ENCODE assay signal across 22 cellular contexts in genomic region chr6:143038845-143039244, GRCh38. TPM values are rescaled to one million over a fixed set of nuclear protein-coding genes. Genes with fewer than 3 reads are reported as not detected.
DNase-seq lines count a peak whose midpoint lies in the region; ATAC-seq and TF ChIP-seq lines count a peak whose summit lies in the region.
"Had no signal": no experiment of that assay in that cellular context is flagged by ENCODE, and none has a peak within 500 bp of the region (broad histone marks: within the 10 kb centered on the region; RNA-seq: fewer than 3 reads in every experiment).

No MANE protein-coding gene starts in this region.

- H3K4me3 ChIP-seq in DOHH2 (ENCODE audit: low read length), result no peak overlapping the region
- no peak overlapping the region for H3K4me3 ChIP-seq in OCI-LY1 (ENCODE audit: low read depth, low read length, poor library complexity, severe bottlenecking)
- H3K4me3 ChIP-seq: breast epithelium, esophagus squamous epithelium, lung, uterus had no signal

- H3K4me3 Mint-ChIP-seq in effector memory CD8-positive, alpha-beta T cell, result no peak overlapping the region
- H3K4me3 Mint-ChIP-seq in CD14-positive monocyte, result no peak overlapping the region
- H3K4me3 Mint-ChIP-seq: activated T-cell treated with anti-CD3 and anti-CD28 coated beads, Interleukin-2, amount 50 U/mL, for 4 hours; endodermal cell; stimulated activated effector memory CD8-positive, alpha-beta T cell treated with anti-CD3 and anti-CD28 coated beads, Interleukin-12 subunit alpha, Interleukin-12 subunit beta, amount 100 ng/mL, for 72 hours had no signal

- no peak overlapping the region for H3K9ac ChIP-seq in OCI-LY1 (ENCODE audit: low read length)

- no peak overlapping the region for H3K4me2 ChIP-seq in DOHH2 (ENCODE audit: low read length)
- no peak overlapping the region for H3K4me2 ChIP-seq in OCI-LY1 (ENCODE audit: low read length)

- H3K4me1 ChIP-seq in DOHH2 (ENCODE audit: control insufficient read depth, low read length) (no peaks in the 10 kb centered on the region), OCI-LY1 (ENCODE audit: insufficient read depth, low read length, severe bottlenecking) (no peaks in the 10 kb centered on the region)
- H3K4me1 ChIP-seq: breast epithelium, esophagus squamous epithelium, uterus had no signal

- peak; percentile 37 for ATAC-seq in GM18868 (IDR thresholded peaks at IDR 0.05; ENCODE audit: unreplicated experiment)
- peak; percentile 47 for ATAC-seq in effector memory CD8-positive, alpha-beta T cell (replicated peaks)

- intact Hi-C loops in CD14-positive monocyte (cut with micrococcal nuclease), result no loop called here

- H3K9me3 ChIP-seq in DOHH2 (ENCODE audit: control insufficient read depth, insufficient read depth, low read length), result no peaks in the 10 kb centered on the region
- H3K9me3 ChIP-seq in OCI-LY1 (ENCODE audit: low read length), result no peaks in the 10 kb centered on the region
- H3K9me3 ChIP-seq: breast epithelium, esophagus squamous epithelium, uterus had no signal

- H3K9me3 Mint-ChIP-seq in effector memory CD8-positive, alpha-beta T cell, result no peaks in the 10 kb centered on the region
- peaks cover 0 to 7% (median 0%) of the 10 kb centered on the region in 7 donors for H3K9me3 Mint-ChIP-seq in CD14-positive monocyte
- H3K9me3 Mint-ChIP-seq: activated T-cell treated with anti-CD3 and anti-CD28 coated beads, Interleukin-2, amount 50 U/mL, for 4 hours; CD4-positive, alpha-beta memory T cell; endodermal cell; stimulated activated effector memory CD8-positive, alpha-beta T cell treated with anti-CD3 and anti-CD28 coated beads, Interleukin-12 subunit alpha, Interleukin-12 subunit beta, amount 100 ng/mL, for 72 hours had no signal

- no peaks in the 10 kb centered on the region for H3F3A ChIP-seq in DOHH2 (ENCODE audit: control insufficient read depth, insufficient read depth)
- no peaks in the 10 kb centered on the region for H3F3A ChIP-seq in OCI-LY1 (ENCODE audit: insufficient read depth, low read length)

- no peak overlapping the region for H2AFZ ChIP-seq in OCI-LY1 (ENCODE audit: low read length)

- DNase-seq in effector memory CD8-positive, alpha-beta T cell, result no peak
- DNase-seq in CD14-positive monocyte (ENCODE audit: low spot score), result no peak
- no peak for DNase-seq in NCI-H1048 (lab: John Stamatoyannopoulos, UW)
- no peak for DNase-seq in NCI-H345 (lab: John Stamatoyannopoulos, UW)
- no peak for DNase-seq in NCI-H748 (lab: John Stamatoyannopoulos, UW; ENCODE audit: unreplicated experiment)
- DNase-seq: activated CD4-positive, alpha-beta T cell treated with anti-CD3 and anti-CD28 coated beads for 1 hour; activated naive CD4-positive, alpha-beta T cell treated with Interleukin-2 at 50 U/mL for 16 hours; activated T-cell treated with anti-CD3 and anti-CD28 coated beads, Interleukin-2, amount 50 U/mL, for 4 hours; endodermal cell; esophagus squamous epithelium; kidney; NCI-H1417; NCI-H526 treated with DMSO at 0.1 percent for 48 hours; stimulated activated CD4-positive, alpha-beta T cell treated with anti-CD3 and anti-CD28 coated beads, Interleukin-2, amount 100 ng/mL, for 24 hours; uterus had no signal

- no peaks in the 10 kb centered on the region for H3K36me3 Mint-ChIP-seq in effector memory CD8-positive, alpha-beta T cell (ENCODE audit: insufficient read depth)
- H3K36me3 Mint-ChIP-seq in CD14-positive monocyte, result no peaks in the 10 kb centered on the region
- H3K36me3 Mint-ChIP-seq: CD4-positive, alpha-beta memory T cell; stimulated activated effector memory CD8-positive, alpha-beta T cell treated with anti-CD3 and anti-CD28 coated beads, Interleukin-12 subunit alpha, Interleukin-12 subunit beta, amount 100 ng/mL, for 72 hours had no signal

- H4K20me1 ChIP-seq in DOHH2 (ENCODE audit: control insufficient read depth, insufficient read depth, low read depth, low read length), result no peaks in the 10 kb centered on the region
- H4K20me1 ChIP-seq in OCI-LY1 (ENCODE audit: insufficient read depth, low read length), result no peaks in the 10 kb centered on the region

- H3K27ac Mint-ChIP-seq in effector memory CD8-positive, alpha-beta T cell, result no peak overlapping the region
- peak overlapping the region in 1 of 7 donors; percentile 48 for H3K27ac Mint-ChIP-seq in CD14-positive monocyte
- H3K27ac Mint-ChIP-seq: endodermal cell; stimulated activated effector memory CD8-positive, alpha-beta T cell treated with anti-CD3 and anti-CD28 coated beads, Interleukin-12 subunit alpha, Interleukin-12 subunit beta, amount 100 ng/mL, for 72 hours had no signal

- H3K27ac ChIP-seq in DOHH2 (ENCODE audit: low read depth, low read length) (no peak overlapping the region), OCI-LY1 (ENCODE audit: low read depth, low read length, poor library complexity, severe bottlenecking) (no peak overlapping the region)
- H3K27ac ChIP-seq: breast epithelium, esophagus squamous epithelium, uterus had no signal

- no peaks in the 10 kb centered on the region for H3K4me1 Mint-ChIP-seq in effector memory CD8-positive, alpha-beta T cell (ENCODE audit: low read depth in 2 of 2)
- H3K4me1 Mint-ChIP-seq in CD14-positive monocyte, result peaks cover 6% of the 10 kb centered on the region
- H3K4me1 Mint-ChIP-seq: stimulated activated effector memory CD8-positive, alpha-beta T cell treated with anti-CD3 and anti-CD28 coated beads, Interleukin-12 subunit alpha, Interleukin-12 subunit beta, amount 100 ng/mL, for 72 hours had no signal

- no peaks in the 10 kb centered on the region for H3K79me2 ChIP-seq in DOHH2 (ENCODE audit: control insufficient read depth, low read length)
- no peaks in the 10 kb centered on the region for H3K79me2 ChIP-seq in OCI-LY1 (ENCODE audit: insufficient read depth, low read length)

- H3K27me3 Mint-ChIP-seq in effector memory CD8-positive, alpha-beta T cell, result peaks cover 30 to 45% of the 10 kb centered on the region in 2 donors
- peaks cover 0 to 3% (median 0%) of the 10 kb centered on the region in 3 donors for H3K27me3 Mint-ChIP-seq in CD14-positive monocyte (ENCODE audit: low read depth in 3 of 3)

- H3K27me3 ChIP-seq in DOHH2 (ENCODE audit: control insufficient read depth, low read length) (peaks cover 7% of the 10 kb centered on the region; the same call in 1 of the 2 replicates), OCI-LY1 (ENCODE audit: insufficient read depth, low read length) (no peaks in the 10 kb centered on the region)
- H3K27me3 ChIP-seq: breast epithelium, esophagus squamous epithelium, uterus had no signal

- TF ChIP-seq CTCF in DOHH2 (IDR thresholded peaks at IDR 0.05; ENCODE audit: low read depth, low read length, poor library complexity, severe bottlenecking) (peak; percentile 22), OCI-LY1 (IDR thresholded peaks at IDR 0.05; ENCODE audit: low read length) (peak; percentile 24; the same call in 1 of the 2 replicates), CD14-positive monocyte (IDR thresholded peaks at IDR 0.05) (no peak)

- H3K9me2 ChIP-seq in DOHH2 (replicated peaks; ENCODE audit: control insufficient read depth, low read length) (no peaks in the 10 kb centered on the region), OCI-LY1 (ENCODE audit: low read depth, low read length) (no peaks in the 10 kb centered on the region)

- H3K36me3 ChIP-seq in DOHH2 (ENCODE audit: control insufficient read depth, low read length) (no peaks in the 10 kb centered on the region), OCI-LY1 (ENCODE audit: insufficient read depth, low read length) (no peaks in the 10 kb centered on the region)
- H3K36me3 ChIP-seq: breast epithelium, esophagus squamous epithelium, uterus had no signal

RNA-seq across cellular contexts. Expression of gene AIG1, which starts 21.8 kb away (rescaled TPM):
- 1 to 10 TPM; 6.7 to 7.6 TPM for polyA plus RNA-seq in CD14-positive monocyte
